In genomic region chr4:118026806-118027205, GRCh38 we compare ENCODE assay signal across 26 cellular contexts. TPM values are rescaled to one million over a fixed set of nuclear protein-coding genes. Genes with fewer than 3 reads are reported as not detected.
DNase-seq lines count a peak whose midpoint lies in the region; ATAC-seq, FAIRE-seq and TF ChIP-seq lines count a peak whose summit lies in the region.
"Had no signal": no experiment of that assay in that cellular context is flagged by ENCODE, and none has a peak within 500 bp of the region (broad histone marks: within the 10 kb centered on the region; RNA-seq: fewer than 3 reads in every experiment).

No MANE protein-coding gene starts in this region.

- FAIRE-seq in HepG2 (lab: Jason Lieb, UNC) (no peak), K562 (lab: Jason Lieb, UNC) (no peak), H54 (lab: Jason Lieb, UNC) (no peak)
- FAIRE-seq: GM12878, GM12892, GM18507 had no signal

- TF ChIP-seq RAD21 in HepG2 (CRISPR knock-in tag; IDR thresholded peaks at IDR 0.05) = no peak
- no peak for TF ChIP-seq RAD21 in K562 (CRISPR knock-in tag; conservative IDR thresholded peaks at IDR 0.05 in 1 of 2, IDR thresholded peaks at IDR 0.05 in 1 of 2)

- WGBS in HepG2 (ENCODE audit: low lambda C conversion rate) = 0% methylated on average over 1 of the region's 1 CpG
- WGBS in right lobe of liver (ENCODE audit: insufficient coverage, low coverage, low lambda C conversion rate, missing lambda C conversion rate) = 32% methylated on average over 1 of the region's 1 CpG
- 0% methylated on average over 1 of the region's 1 CpG for WGBS in K562 (ENCODE audit: insufficient coverage, low coverage, missing lambda C conversion rate)

- H3K9me1 ChIP-seq in K562 (ENCODE audit: control insufficient read depth, insufficient read depth, low read length) = no peaks in the 10 kb centered on the region

- TF ChIP-seq POLR2A in HepG2 (IDR thresholded peaks at IDR 0.05; ENCODE audit: insufficient read depth in 1 of 2, low read depth in 2 of 2, low read length in 2 of 2) (no peak), right lobe of liver (IDR thresholded peaks at IDR 0.05) (no peak), K562 (conservative IDR thresholded peaks at IDR 0.05) (no peak), H54 (IDR thresholded peaks at IDR 0.05; ENCODE audit: low read depth, low read length) (no peak)

- no peaks in the 10 kb centered on the region for H3K9me3 ChIP-seq in HepG2 (ENCODE audit: low read length)
- H3K9me3 ChIP-seq in right lobe of liver = no peaks in the 10 kb centered on the region
- no peaks in the 10 kb centered on the region; the same call in 1 of the 2 replicates for H3K9me3 ChIP-seq in K562 (replicated peaks; ENCODE audit: control insufficient read depth, insufficient read depth, low read depth, low read length)
- H3K9me3 ChIP-seq: BE2C, BLaER1 had no signal

- H3K79me2 ChIP-seq in HepG2 (ENCODE audit: insufficient read depth, low read length) (no peaks in the 10 kb centered on the region), K562 (ENCODE audit: control insufficient read depth, insufficient read depth, low read length) (no peaks in the 10 kb centered on the region)

- DNase-seq in HepG2 (ENCODE audit: low spot score) (no peak), right lobe of liver (no peak), K562 (ENCODE audit: extremely low read depth in 1 of 4, low spot score in 3 of 4) (no peak), H54 (ENCODE audit: insufficient read length, low spot score) (no peak), glomerular visceral epithelial cell (ENCODE audit: extremely low spot score) (no peak)
- DNase-seq: ACHN; BE2C; C1 segment of cervical spinal cord; CD4-positive, alpha-beta memory T cell; CD4-positive, CD25-positive, alpha-beta regulatory T cell; CD8-positive, alpha-beta memory T cell; COR-L47; DMS 273 treated with DMSO at 0.1 percent for 48 hours; DMS153; DMS53; DMS79; DND-41; EL; GDM1 had no signal

- POLR2A ChIA-PET in HepG2 (lab: Yijun Ruan, JAX) (no interaction called here), K562 (lab: Yijun Ruan, JAX) (no interaction called here)

- H3K27ac ChIP-seq in HepG2 (ENCODE audit: extremely low read length, insufficient read depth, low read length) (no peak overlapping the region), right lobe of liver (no peak overlapping the region), K562 (ENCODE audit: extremely low read depth, low read depth, low read length) (no peak overlapping the region)
- H3K27ac ChIP-seq: 22Rv1, BLaER1 had no signal

- H2AFZ ChIP-seq in HepG2 (ENCODE audit: low read length) (no peak overlapping the region), K562 (ENCODE audit: low read depth, low read length) (no peak overlapping the region)

- no peaks in the 10 kb centered on the region; a peak in 1 of 5 replicates for H3K27me3 ChIP-seq in HepG2 (ENCODE audit: control insufficient read depth in 1 of 2, insufficient read depth in 2 of 2, low read length in 2 of 2)
- no peaks in the 10 kb centered on the region for H3K27me3 ChIP-seq in right lobe of liver
- no peaks in the 10 kb centered on the region for H3K27me3 ChIP-seq in K562 (ENCODE audit: control insufficient read depth in 2 of 2, insufficient read depth in 2 of 2, low read length in 2 of 2)
- H3K27me3 ChIP-seq: BE2C, BLaER1 had no signal

- no TSS peak for BruUV-seq in HepG2 (replicated peaks; lab: Mats Ljungman, UMichigan)
- BruUV-seq in K562 (replicated peaks; lab: Mats Ljungman, UMichigan) = no TSS peak

- H3K4me2 ChIP-seq in HepG2 (ENCODE audit: low read depth, low read length) = no peak overlapping the region
- no peak overlapping the region for H3K4me2 ChIP-seq in K562 (ENCODE audit: insufficient read depth, low read length)
- H3K4me2 ChIP-seq: BLaER1 had no signal

- H3K4me3 ChIP-seq in HepG2 (replicated peaks in 1 of 3; ENCODE audit: insufficient read depth in 1 of 3, low read depth in 2 of 3, low read length in 3 of 3) = no peak overlapping the region
- no peak overlapping the region for H3K4me3 ChIP-seq in right lobe of liver
- H3K4me3 ChIP-seq in K562 = no peak overlapping the region
- H3K4me3 ChIP-seq: BLaER1, GM12878 had no signal

- no peaks in the 10 kb centered on the region for H4K20me1 ChIP-seq in HepG2 (ENCODE audit: insufficient read depth, low read length)
- H4K20me1 ChIP-seq in K562 (replicated peaks; ENCODE audit: control insufficient read depth, insufficient read depth, low read length) = no peaks in the 10 kb centered on the region
- H4K20me1 ChIP-seq: BLaER1 had no signal

- H3K4me1 ChIP-seq in HepG2 (ENCODE audit: insufficient read depth, low read length) = no peaks in the 10 kb centered on the region
- no peaks in the 10 kb centered on the region for H3K4me1 ChIP-seq in right lobe of liver
- no peaks in the 10 kb centered on the region for H3K4me1 ChIP-seq in K562 (replicated peaks in 1 of 2; ENCODE audit: control insufficient read depth in 2 of 2, insufficient read depth in 2 of 2, low read length in 2 of 2)
- H3K4me1 ChIP-seq: BE2C, BLaER1 had no signal

- TF ChIP-seq EP300 in HepG2 (IDR thresholded peaks at IDR 0.05; ENCODE audit: low read depth in 2 of 2, low read length in 2 of 2) (no peak), HepG2 (CRISPR knock-in tag; IDR thresholded peaks at IDR 0.05; ENCODE audit: borderline replicate concordance) (no peak), K562 (IDR thresholded peaks at IDR 0.05; ENCODE audit: low read length) (no peak)

- in situ Hi-C loops in HepG2 (cut with HindIII; ENCODE audit: extremely low pct_ligation_motif_present, low pct_unique_long_range_greater_than_20kb) (no loop called here), K562 (cut with MboI) (no loop called here)

- TF ChIP-seq CTCF in HepG2 (CRISPR knock-in tag; IDR thresholded peaks at IDR 0.05) = no peak
- no peak for TF ChIP-seq CTCF in right lobe of liver (IDR thresholded peaks at IDR 0.05)
- no peak for TF ChIP-seq CTCF in K562 (IDR thresholded peaks at IDR 0.05 in 2 of 3, conservative IDR thresholded peaks at IDR 0.05 in 1 of 3; ENCODE audit: insufficient read depth in 2 of 3, low read depth in 1 of 3, low read length in 3 of 3)

- CTCF ChIA-PET in HepG2 (lab: Yijun Ruan, JAX; ENCODE audit: low intra/inter-chr PET ratio, low total read pairs) (no interaction called here), K562 (lab: Yijun Ruan, JAX; ENCODE audit: low intra/inter-chr PET ratio) (no interaction called here)

- intact Hi-C loops in HepG2 (cut with micrococcal nuclease; ENCODE audit: unreplicated experiment) = no loop called here
- intact Hi-C loops in right lobe of liver (cut with DNase I) = no loop called here
- intact Hi-C loops in K562 (cut with micrococcal nuclease) = no loop called here

- no peak overlapping the region for H3K9ac ChIP-seq in HepG2 (ENCODE audit: insufficient read depth, low read depth, low read length)
- no peak overlapping the region for H3K9ac ChIP-seq in K562 (ENCODE audit: insufficient read depth in 1 of 2, low read depth in 2 of 2, low read length in 2 of 2)
- H3K9ac ChIP-seq: BLaER1 had no signal

- no peaks in the 10 kb centered on the region for H3K36me3 ChIP-seq in HepG2 (replicated peaks in 1 of 2; ENCODE audit: control insufficient read depth in 1 of 2, insufficient read depth in 2 of 2, low read length in 2 of 2)
- no peaks in the 10 kb centered on the region for H3K36me3 ChIP-seq in right lobe of liver
- no peaks in the 10 kb centered on the region for H3K36me3 ChIP-seq in K562 (ENCODE audit: control insufficient read depth, insufficient read depth, low read length)
- H3K36me3 ChIP-seq: BE2C, BLaER1 had no signal

- ATAC-seq in HepG2 (no peak), right lobe of liver (no peak), K562 (no peak)
- ATAC-seq: GM12878 had no signal

RNA-seq across cellular contexts. Expression of gene NDST3, which starts 7.5 kb away (rescaled TPM):
- total RNA-seq in HepG2 (2016; rRNA removed; fragmentation: Illumina TruSeq; extraction: Trizol) = not detected in 2 replicates
- total RNA-seq in HepG2 (2016; cell fraction: cytosol; rRNA removed; fragmentation: Illumina TruSeq; extraction: Trizol; ENCODE audit: low read depth) = not detected in 2 replicates
- not detected in 2 replicates for total RNA-seq in HepG2 (2016; cell fraction: insoluble cytoplasmic fraction; rRNA removed; fragmentation: Illumina TruSeq; extraction: Trizol)
- not detected in 2 replicates for total RNA-seq in HepG2 (2016; cell fraction: membrane; rRNA removed; fragmentation: Illumina TruSeq; extraction: Trizol)
- total RNA-seq in HepG2 (2016; cell fraction: nucleus; rRNA removed; fragmentation: Illumina TruSeq; extraction: Trizol) = not detected in 2 replicates
- polyA plus RNA-seq in HepG2 (2011; rRNA removed) = not detected in 2 replicates
- not detected in 2 replicates for polyA plus RNA-seq in HepG2 (2011; cell fraction: cytosol; rRNA removed)
- polyA plus RNA-seq in HepG2 (2011; cell fraction: nucleus; rRNA removed) = not detected in 2 replicates
- polyA plus RNA-seq in HepG2 (2012) = not detected in 2 replicates
- polyA plus RNA-seq in HepG2 (2016; cell fraction: cytosol; fragmentation: Illumina TruSeq; extraction: Trizol; ENCODE audit: low read depth) = not detected in 2 replicates
- not detected in 2 replicates for polyA plus RNA-seq in HepG2 (2016; cell fraction: insoluble cytoplasmic fraction; fragmentation: Illumina TruSeq; extraction: Trizol; ENCODE audit: low read depth)
- not detected in 2 replicates for polyA plus RNA-seq in HepG2 (2016; cell fraction: membrane; fragmentation: Illumina TruSeq; extraction: Trizol; ENCODE audit: low read depth)
- polyA plus RNA-seq in HepG2 (2016; cell fraction: nucleus; fragmentation: Illumina TruSeq; extraction: Trizol; ENCODE audit: insufficient read depth, low read depth) = not detected in 2 replicates
- not detected in 2 replicates for polyA minus RNA-seq in HepG2 (2011; rRNA and poly(A)+ RNA removed; ENCODE audit: low replicate concordance)
- polyA minus RNA-seq in HepG2 (2011; cell fraction: cytosol; rRNA and poly(A)+ RNA removed) = not detected in 2 replicates
- polyA minus RNA-seq in HepG2 (2011; cell fraction: nucleus; rRNA and poly(A)+ RNA removed) = not detected in 2 replicates
- 1 to 10 TPM in 1 of 6 experiments, under 1 TPM in 5; 0.25 to 1.0 (median 0.57) TPM for total RNA-seq in right lobe of liver
- not detected in 2 replicates for total RNA-seq in K562 (2011; cell fraction: chromatin; rRNA removed; ENCODE audit: low replicate concordance)
- total RNA-seq in K562 (2011; cell fraction: nucleolus; rRNA removed) = not detected in 2 replicates
- not detected in 2 replicates for total RNA-seq in K562 (2011; cell fraction: nucleoplasm; rRNA removed)
- not detected in 2 replicates for total RNA-seq in K562 (2014; rRNA removed)
- not detected in 2 replicates for total RNA-seq in K562 (2014; rRNA removed; fragmentation: Illumina TruSeq; extraction: Trizol)
- total RNA-seq in K562 (2015; rRNA removed; fragmentation: Illumina TruSeq; extraction: Trizol) = not detected in 2 replicates
- not detected in 2 replicates for total RNA-seq in K562 (2021)
- not detected in 2 replicates for polyA plus RNA-seq in K562 (2011; rRNA removed)
- not detected in 2 replicates for polyA plus RNA-seq in K562 (2011; cell fraction: cytosol; rRNA removed)
- polyA plus RNA-seq in K562 (2011; cell fraction: nucleus; rRNA removed) = not detected in 2 replicates
- polyA plus RNA-seq in K562 (2012) = not detected in 2 replicates
- polyA plus RNA-seq in K562 (2014; fragmentation: Illumina TruSeq; extraction: Trizol) = not detected in 2 replicates
- polyA plus RNA-seq in K562 (2014; fragmentation: Nextera tagmentation; extraction: Ambion mirVana) = not detected
- not detected in 2 replicates for polyA plus RNA-seq in K562 (2014; rRNA removed)
- polyA minus RNA-seq in K562 (2011; rRNA and poly(A)+ RNA removed) = not detected in 2 replicates
- polyA minus RNA-seq in K562 (2011; cell fraction: cytosol; rRNA and poly(A)+ RNA removed) = not detected in 2 replicates
- not detected in 2 replicates for polyA minus RNA-seq in K562 (2011; cell fraction: nucleus; rRNA and poly(A)+ RNA removed)
- total RNA-seq: CD4-positive, alpha-beta memory T cell; CD4-positive, CD25-positive, alpha-beta regulatory T cell; CD8-positive, alpha-beta memory T cell; G401; GM12878 had no signal
- polyA plus RNA-seq: CD14-positive monocyte; CD4-positive, alpha-beta memory T cell; CD4-positive, CD25-positive, alpha-beta regulatory T cell; CD8-positive, alpha-beta memory T cell had no signal

Comparison
In these comparisons a context has a peak if more than half of its experiments do, and no peak if none do; other contexts are left out.
1. Of the 241 proteins assayed by ChIP-seq in both HepG2 and K562: peak only in HepG2: MAFF and MAFK; only in K562: none; in both: none; in neither: 239.